8 cellular contexts compared by ENCODE assay signal in the genomic region with DNA sequence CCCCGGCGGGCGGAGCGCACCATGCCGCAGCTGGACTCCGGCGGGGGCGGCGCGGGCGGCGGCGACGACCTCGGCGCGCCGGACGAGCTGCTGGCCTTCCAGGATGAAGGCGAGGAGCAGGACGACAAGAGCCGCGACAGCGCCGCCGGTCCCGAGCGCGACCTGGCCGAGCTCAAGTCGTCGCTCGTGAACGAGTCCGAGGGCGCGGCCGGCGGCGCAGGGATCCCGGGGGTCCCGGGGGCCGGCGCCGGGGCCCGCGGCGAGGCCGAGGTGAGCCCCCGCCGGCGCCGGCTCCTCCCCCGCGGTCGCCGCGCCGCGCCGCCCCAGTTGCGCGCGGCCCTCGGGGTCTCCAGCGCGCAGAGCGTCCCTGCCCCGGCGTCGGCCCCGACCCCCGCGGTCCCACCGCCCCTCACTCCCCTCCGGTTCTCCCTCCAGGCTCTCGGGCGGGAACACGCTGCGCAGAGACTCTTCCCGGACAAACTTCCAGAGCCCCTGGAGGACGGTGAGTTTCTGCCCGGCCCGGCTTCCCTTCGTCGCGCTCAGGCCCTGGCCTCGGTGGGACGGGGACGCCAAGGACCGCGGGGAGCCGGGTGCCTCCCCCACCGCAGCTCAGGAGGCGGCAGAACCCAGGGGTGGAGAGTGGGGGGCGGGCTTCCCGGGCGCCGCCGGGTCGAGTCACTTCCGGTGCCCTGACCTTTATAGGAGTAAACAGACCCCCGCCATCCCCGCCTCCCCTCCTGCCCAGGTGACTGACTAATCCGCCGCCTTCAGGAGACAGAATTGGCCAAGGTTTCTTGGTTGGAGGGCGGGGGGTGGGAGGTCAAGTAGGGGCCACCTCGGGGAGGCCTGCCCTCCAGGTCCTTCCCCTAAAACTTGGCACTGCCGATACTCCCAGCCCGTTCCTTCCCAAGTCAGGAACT. TPM values are rescaled to one million over a fixed set of nuclear protein-coding genes. Genes with fewer than 3 reads are reported as not detected.
A peak's percentile ranks its signal among the peaks of the same experiment; 100 is the strongest.
DNase-seq lines count a peak whose midpoint lies in the region; ATAC-seq, FAIRE-seq and TF ChIP-seq lines count a peak whose summit lies in the region.

No MANE protein-coding gene starts in this region.

- H3K79me1 ChIP-seq in H9 (ENCODE audit: insufficient read depth, low read depth, low read length, poor library complexity, severe bottlenecking) = no peaks in the 10 kb centered on the region

- H3K4me3 ChIP-seq in astrocyte (ENCODE audit: insufficient read depth, low read depth, low read length) (peak overlapping the region; percentile 52), lower lobe of right lung (peak overlapping the region; percentile 74)

- no peak overlapping the region for H4K5ac ChIP-seq in H9 (ENCODE audit: insufficient read length, low read depth, low read length)

- H3K36me3 Mint-ChIP-seq in CD14-positive monocyte = peaks cover 5 to 7% of the 10 kb centered on the region in 2 donors
- H3K36me3 Mint-ChIP-seq in H9 (ENCODE audit: insufficient read depth in 1 of 3, low read depth in 3 of 3) = peaks cover 0 to 16% (median 6%) of the 10 kb centered on the region in 3 experiments; a peak in 4 of 7 replicates
- peaks cover 5% of the 10 kb centered on the region for H3K36me3 Mint-ChIP-seq in astrocyte (ENCODE audit: low read depth, unreplicated experiment)

- H3K9me3 ChIP-seq in H9 (ENCODE audit: control insufficient read depth, low read depth, low read length) (no peaks in the 10 kb centered on the region), astrocyte (ENCODE audit: insufficient read depth, low read depth, low read length) (no peaks in the 10 kb centered on the region), lower lobe of right lung (no peaks in the 10 kb centered on the region)

- H3K27ac Mint-ChIP-seq in CD14-positive monocyte (no peak overlapping the region), H9 (no peak overlapping the region), astrocyte (ENCODE audit: unreplicated experiment) (no peak overlapping the region)

- TF ChIP-seq CTCF in CD14-positive monocyte (IDR thresholded peaks at IDR 0.05) (no peak), H9 (conservative IDR thresholded peaks at IDR 0.05) (no peak), astrocyte (IDR thresholded peaks at IDR 0.05; ENCODE audit: insufficient read depth, low read depth, low read length) (no peak), lower lobe of right lung (IDR thresholded peaks at IDR 0.05) (no peak)

- peak overlapping the region; percentile 29 for H3K4me2 ChIP-seq in H9 (ENCODE audit: insufficient read depth, insufficient read length, low read length)
- H3K4me2 ChIP-seq in astrocyte (ENCODE audit: low read length) = peak overlapping the region; percentile 92

- H4K20me1 ChIP-seq in H9 (ENCODE audit: control insufficient read depth, insufficient read depth, insufficient read length) (peaks cover 3% of the 10 kb centered on the region), astrocyte (ENCODE audit: insufficient read depth, low read length) (peaks cover 38% of the 10 kb centered on the region)

- H3K4me3 Mint-ChIP-seq in CD14-positive monocyte (peak overlapping the region; percentile 78 to 88), H9 (peak overlapping the region; percentile 73 to 82), astrocyte (ENCODE audit: unreplicated experiment) (peak overlapping the region; percentile 68)

- H3K36me3 ChIP-seq in astrocyte (ENCODE audit: insufficient read depth, low read length) = peaks cover 9% of the 10 kb centered on the region
- no peaks in the 10 kb centered on the region for H3K36me3 ChIP-seq in lower lobe of right lung

- peaks cover 14% of the 10 kb centered on the region for H3K23me2 ChIP-seq in H9 (ENCODE audit: insufficient read length, low read depth, low read length, poor library complexity, severe bottlenecking)

- no peak overlapping the region for H3K56ac ChIP-seq in H9 (ENCODE audit: insufficient read length, low read depth, low read length)

- no peak overlapping the region for H2BK120ac ChIP-seq in H9 (ENCODE audit: low read depth, low read length, poor library complexity, severe bottlenecking)

- H4K8ac ChIP-seq in H9 (replicated peaks; ENCODE audit: insufficient read length, low read depth, low read length) = no peak overlapping the region

- H2BK12ac ChIP-seq in H9 (ENCODE audit: insufficient read length, low read depth, low read length) = no peak overlapping the region

- WGBS in H9 (ENCODE audit: extremely low coverage, insufficient read length, low lambda C conversion rate) = no CpG with 5 or more reads among the region's 110 CpGs

- no peak for FAIRE-seq in astrocyte (lab: Jason Lieb, UNC)

- H4K91ac ChIP-seq in H9 (ENCODE audit: insufficient read length, low read depth, low read length) = no peak overlapping the region

- H3K4me1 Mint-ChIP-seq in CD14-positive monocyte (peaks cover 14% of the 10 kb centered on the region), H9 (peaks cover 14 to 16% of the 10 kb centered on the region in 2 experiments), astrocyte (ENCODE audit: low read depth, unreplicated experiment) (peaks cover 8% of the 10 kb centered on the region)

- intact Hi-C loops in CD14-positive monocyte (cut with micrococcal nuclease) (no loop called here), lower lobe of right lung (cut with DNase I) (no loop called here)

- H3K4ac ChIP-seq in H9 (ENCODE audit: low read depth, low read length) = no peak overlapping the region

- H3K18ac ChIP-seq in H9 (ENCODE audit: insufficient read length, low read depth, low read length) = peak overlapping the region; percentile 45

- no peaks in the 10 kb centered on the region for H3K4me1 ChIP-seq in H9 (ENCODE audit: insufficient read depth, low read length)
- peaks cover 29% of the 10 kb centered on the region for H3K4me1 ChIP-seq in astrocyte (ENCODE audit: insufficient read depth, low read length)
- peaks cover 18% of the 10 kb centered on the region for H3K4me1 ChIP-seq in lower lobe of right lung

- H2AFZ ChIP-seq in H9 (ENCODE audit: low read length) = no peak overlapping the region
- peak overlapping the region; percentile 46 for H2AFZ ChIP-seq in astrocyte (ENCODE audit: low read depth, low read length)

- no peak overlapping the region for H2BK15ac ChIP-seq in H9 (ENCODE audit: low read depth, low read length)

- H3K9ac ChIP-seq in H9 (ENCODE audit: extremely low read depth, insufficient read length, low read length) = peak overlapping the region; percentile 49
- H3K9ac ChIP-seq in astrocyte (ENCODE audit: low read length) = peak overlapping the region; percentile 72

- no peak overlapping the region for H2BK5ac ChIP-seq in H9 (ENCODE audit: insufficient read length, low read length)

- H3K79me2 ChIP-seq in H9 (ENCODE audit: insufficient read depth, low read length) (no peaks in the 10 kb centered on the region), astrocyte (ENCODE audit: insufficient read depth, low read length) (peaks cover 3% of the 10 kb centered on the region)

- peak overlapping the region; percentile 81 for H3K14ac ChIP-seq in H9 (ENCODE audit: insufficient read depth, low read length)

- no peak overlapping the region for H3T11ph ChIP-seq in H9 (ENCODE audit: low read length)

- DNase-seq in CD14-positive monocyte (ENCODE audit: low spot score) (no peak), H9 (peak; percentile 89), T-helper 1 cell (peak in 4 of 5 donors; percentile 57 to 68 (median 62)), astrocyte (ENCODE audit: low read depth) (no peak), lower lobe of right lung (no peak), cortex of kidney (lab: John Stamatoyannopoulos, UW) (no peak)
- peak; percentile 54 to 60 for DNase-seq in stimulated activated CD8-positive, alpha-beta memory T cell treated with anti-CD3 and anti-CD28 coated beads, Interleukin-7, amount 100 ng/mL, for 1 hour (ENCODE audit: low read depth in 2 of 2)

- H3K27me3 Mint-ChIP-seq in CD14-positive monocyte (ENCODE audit: low read depth in 3 of 3) (peaks cover 58 to 75% (median 62%) of the 10 kb centered on the region in 3 donors), H9 (ENCODE audit: low read depth) (peaks cover 42% of the 10 kb centered on the region), astrocyte (ENCODE audit: low read depth, unreplicated experiment) (peaks cover 37% of the 10 kb centered on the region)

- ATAC-seq in lower lobe of right lung (no peak), HG03139 (IDR thresholded peaks at IDR 0.05; ENCODE audit: unreplicated experiment) (no peak)

- H3K9me3 Mint-ChIP-seq in CD14-positive monocyte = peaks cover 0 to 16% (median 5%) of the 10 kb centered on the region in 7 donors
- no peaks in the 10 kb centered on the region; a peak in 1 of 5 replicates for H3K9me3 Mint-ChIP-seq in H9
- no peaks in the 10 kb centered on the region for H3K9me3 Mint-ChIP-seq in astrocyte (ENCODE audit: unreplicated experiment)

- H3K23ac ChIP-seq in H9 (ENCODE audit: insufficient read length, low read depth, low read length) = no peak overlapping the region

- no peak overlapping the region for H2BK20ac ChIP-seq in H9 (ENCODE audit: low read depth, low read length, poor library complexity, severe bottlenecking)

- H3K27ac ChIP-seq in H9 (ENCODE audit: insufficient read length, low read depth, low read length) (no peak overlapping the region), astrocyte (ENCODE audit: low read depth, low read length) (no peak overlapping the region), lower lobe of right lung (no peak overlapping the region)

- H2AK5ac ChIP-seq in H9 (ENCODE audit: insufficient read length, low read length) = no peak overlapping the region

- H3K27me3 ChIP-seq in H9 (ENCODE audit: insufficient read depth, low read length) = peaks cover 22% of the 10 kb centered on the region
- peaks cover 4% of the 10 kb centered on the region for H3K27me3 ChIP-seq in astrocyte (ENCODE audit: insufficient read depth, low read length)
- peaks cover 10% of the 10 kb centered on the region for H3K27me3 ChIP-seq in lower lobe of right lung (ENCODE audit: low read depth)

RNA-seq across cellular contexts. Expression of gene TCF7, which starts 0.7 kb away (rescaled TPM):
- under 1 TPM; 0.83 to 0.84 TPM for polyA plus RNA-seq in CD14-positive monocyte
- total RNA-seq in H9 (2021) = 17.2 and 18.2 TPM in 2 replicates
- 2.6 TPM in 2 replicates for total RNA-seq in astrocyte
- total RNA-seq in lower lobe of right lung = 5.7 TPM

Comparison
In these comparisons a context has a peak if more than half of its experiments do, and no peak if none do; other contexts are left out.
1. DNase-seq: peak in H9 (single experiment), T-helper 1 cell (4 of 5) and stimulated activated CD8-positive, alpha-beta memory T cell treated with anti-CD3 and anti-CD28 coated beads, Interleukin-7, amount 100 ng/mL, for 1 hour (2 of 2); none in CD14-positive monocyte (single experiment), astrocyte (single experiment), lower lobe of right lung (single experiment) and cortex of kidney (single experiment).
2. Peak in every context shown above with its lines, with median percentiles within 50 percentile points of each other: H3K4me3 Mint-ChIP-seq.